Comparison of ENCODE assay signal across 10 cellular contexts in genomic region chr1:109134423-109134822, GRCh38. TPM values are rescaled to one million over a fixed set of nuclear protein-coding genes. Genes with fewer than 3 reads are reported as not detected.
DNase-seq lines count a peak whose midpoint lies in the region; ATAC-seq and TF ChIP-seq lines count a peak whose summit lies in the region.
"Had no signal": no experiment of that assay in that cellular context is flagged by ENCODE, and none has a peak within 500 bp of the region (broad histone marks: within the 10 kb centered on the region; RNA-seq: fewer than 3 reads in every experiment).

No MANE protein-coding gene starts in this region.

- CTCF ChIA-PET in mammary epithelial cell (lab: Charles Lee; ENCODE audit: low non-redundant PET): interaction anchor here (0.6 kb wide), 1 partner anchor 22 kb away, joined by 3 read pairs; a partner anchor contains a TSS

- dilution Hi-C loops in mammary epithelial cell (cut with HindIII; ENCODE audit: low sequenced_read_pairs): no loop called here

- TF ChIP-seq POLR2A in breast epithelium (IDR thresholded peaks at IDR 0.05): no peak

- H2AFZ ChIP-seq in mammary epithelial cell (ENCODE audit: low read depth, low read length): no peak overlapping the region

- 68% methylated on average over 7 of the region's 7 CpGs for WGBS in mammary epithelial cell (ENCODE audit: low coverage, missing lambda C conversion rate)

- BruUV-seq in mammary epithelial cell (replicated peaks; lab: Mats Ljungman, UMichigan): no TSS peak

- no peaks in the 10 kb centered on the region for H3K9me3 ChIP-seq in breast epithelium
- H3K9me3 ChIP-seq in mammary epithelial cell (replicated peaks; ENCODE audit: insufficient read depth, low read length): no peaks in the 10 kb centered on the region
- no peaks in the 10 kb centered on the region for H3K9me3 ChIP-seq in duodenal mucosa (ENCODE audit: control insufficient read depth in 1 of 2, low read length in 2 of 2)

- intact Hi-C loops in breast epithelium (cut with DNase I; ENCODE audit: low total_unique reads): no loop called here
- intact Hi-C loops in mammary epithelial cell (cut with micrococcal nuclease): no loop called here

- no peaks in the 10 kb centered on the region for H4K20me1 ChIP-seq in mammary epithelial cell (ENCODE audit: insufficient read depth, low read length)

- H3K27ac ChIP-seq in breast epithelium (peak overlapping the region; percentile 64 to 69), mammary epithelial cell (ENCODE audit: insufficient read depth, low read depth, low read length) (no peak overlapping the region), duodenal mucosa (ENCODE audit: low read depth, low read length) (peak overlapping the region; percentile 79)

- H3K4me3 ChIP-seq in breast epithelium (no peak overlapping the region), mammary epithelial cell (replicated peaks in 1 of 3; ENCODE audit: insufficient read depth in 1 of 3, low read depth in 2 of 3, low read length in 3 of 3) (no peak overlapping the region), duodenal mucosa (ENCODE audit: low read depth in 1 of 2, low read length in 2 of 2) (peak overlapping the region; percentile 47 to 63)

- in situ Hi-C loops in mammary epithelial cell (cut with MboI; ENCODE audit: low sequenced_read_pairs in 2 of 2): no loop called here

- TF ChIP-seq CTCF in breast epithelium (IDR thresholded peaks at IDR 0.05) (no peak), mammary epithelial cell (conservative IDR thresholded peaks at IDR 0.05 in 1 of 2, IDR thresholded peaks at IDR 0.05 in 1 of 2; ENCODE audit: extremely low read depth in 1 of 2, insufficient read depth in 1 of 2, low read depth in 1 of 2, low read length in 2 of 2) (no peak)

- H3K79me2 ChIP-seq in mammary epithelial cell (ENCODE audit: insufficient read depth, low read length): no peaks in the 10 kb centered on the region

- H3K9ac ChIP-seq in mammary epithelial cell (ENCODE audit: insufficient read depth, low read length) (no peak overlapping the region), duodenal mucosa (ENCODE audit: low read depth in 1 of 2, low read length in 2 of 2) (peak overlapping the region; percentile 54 to 56)

- ATAC-seq in GM21390 (IDR thresholded peaks at IDR 0.05; ENCODE audit: unreplicated experiment): no peak
- ATAC-seq in HG03565 (IDR thresholded peaks at IDR 0.05; ENCODE audit: unreplicated experiment): no peak

- DNase-seq in breast epithelium (ENCODE audit: low spot score in 2 of 2) (no peak), mammary epithelial cell (no peak), HT-29 (ENCODE audit: low spot score) (peak; percentile 37), Ammon's horn (ENCODE audit: low spot score) (no peak), iPS-NIHi11 (ENCODE audit: low spot score) (no peak)
- DNase-seq: activated CD4-positive, alpha-beta T cell treated with anti-CD3 and anti-CD28 coated beads, Interleukin-2, amount 50 U/mL, for 48 hours; naive thymus-derived CD8-positive, alpha-beta T cell had no signal

- H3K27me3 ChIP-seq in breast epithelium (no peaks in the 10 kb centered on the region), mammary epithelial cell (ENCODE audit: insufficient read depth, low read length) (no peaks in the 10 kb centered on the region), duodenal mucosa (ENCODE audit: control insufficient read depth in 1 of 2, insufficient read depth in 2 of 2, low read length in 2 of 2) (no peaks in the 10 kb centered on the region)

- H3K4me2 ChIP-seq in mammary epithelial cell (ENCODE audit: insufficient read depth, low read depth, low read length): no peak overlapping the region

- H3K36me3 ChIP-seq in breast epithelium (no peaks in the 10 kb centered on the region), mammary epithelial cell (ENCODE audit: insufficient read depth, low read length) (no peaks in the 10 kb centered on the region), duodenal mucosa (ENCODE audit: control insufficient read depth in 1 of 2, insufficient read depth in 2 of 2, low read length in 2 of 2) (peaks cover 0 to 3% of the 10 kb centered on the region in 2 donors)

- H3K4me1 ChIP-seq in breast epithelium: peaks cover 5% of the 10 kb centered on the region in 2 donors
- H3K4me1 ChIP-seq in mammary epithelial cell (ENCODE audit: insufficient read depth, low read length): no peaks in the 10 kb centered on the region
- peaks cover 40 to 49% of the 10 kb centered on the region in 2 donors for H3K4me1 ChIP-seq in duodenal mucosa (ENCODE audit: control insufficient read depth in 1 of 2, insufficient read depth in 2 of 2, low read length in 2 of 2)

RNA-seq across cellular contexts. Expression of gene ELAPOR1, which starts 20.5 kb away (rescaled TPM):
- total RNA-seq in breast epithelium: 100 to 1,000 TPM in 2 of 3 donors, under 1 TPM in 1; 0.64 to 220 (median 202) TPM
- 1 to 10 TPM in 1 of 2 donors, under 1 TPM in 1; 0.67 to 1.1 TPM for total RNA-seq in mammary epithelial cell
- polyA plus RNA-seq in mammary epithelial cell: 0.95 TPM
- not detected for polyA minus RNA-seq in mammary epithelial cell
- total RNA-seq in HT-29 (2014; rRNA removed; shearing (Covaris generic)): 0.44 and 0.71 TPM in 2 replicates

RNA-seq across cellular contexts. Expression of gene TMEM167B, which starts 43.9 kb away (rescaled TPM):
- total RNA-seq in breast epithelium (10 to 100 TPM; 30.7 to 32.6 (median 32.4) TPM), mammary epithelial cell (10 to 100 TPM; 24.8 to 27.4 TPM)
- polyA plus RNA-seq in mammary epithelial cell: 6.8 TPM
- polyA minus RNA-seq in mammary epithelial cell: 12.4 TPM
- 9.8 and 16.4 TPM in 2 replicates for total RNA-seq in HT-29 (2014; rRNA removed; shearing (Covaris generic))

RNA-seq across cellular contexts. Expression of gene TAF13, which starts 58.6 kb away (rescaled TPM):
- total RNA-seq in breast epithelium: 10 to 100 TPM; 23.1 to 36.4 (median 25.8) TPM
- 10 to 100 TPM; 67.8 to 80.4 TPM for total RNA-seq in mammary epithelial cell
- polyA plus RNA-seq in mammary epithelial cell: 21.9 TPM
- polyA minus RNA-seq in mammary epithelial cell: 51.7 TPM
- 10.5 and 15.2 TPM in 2 replicates for total RNA-seq in HT-29 (2014; rRNA removed; shearing (Covaris generic))

Comparison
In these comparisons a context has a peak if more than half of its experiments do, and no peak if none do; other contexts are left out.
1. H3K4me3 ChIP-seq: peak in duodenal mucosa (2 of 2); none in breast epithelium (0 of 3) and mammary epithelial cell (0 of 3).